ENCODE assay signal across 28 cellular contexts in the genomic region with DNA sequence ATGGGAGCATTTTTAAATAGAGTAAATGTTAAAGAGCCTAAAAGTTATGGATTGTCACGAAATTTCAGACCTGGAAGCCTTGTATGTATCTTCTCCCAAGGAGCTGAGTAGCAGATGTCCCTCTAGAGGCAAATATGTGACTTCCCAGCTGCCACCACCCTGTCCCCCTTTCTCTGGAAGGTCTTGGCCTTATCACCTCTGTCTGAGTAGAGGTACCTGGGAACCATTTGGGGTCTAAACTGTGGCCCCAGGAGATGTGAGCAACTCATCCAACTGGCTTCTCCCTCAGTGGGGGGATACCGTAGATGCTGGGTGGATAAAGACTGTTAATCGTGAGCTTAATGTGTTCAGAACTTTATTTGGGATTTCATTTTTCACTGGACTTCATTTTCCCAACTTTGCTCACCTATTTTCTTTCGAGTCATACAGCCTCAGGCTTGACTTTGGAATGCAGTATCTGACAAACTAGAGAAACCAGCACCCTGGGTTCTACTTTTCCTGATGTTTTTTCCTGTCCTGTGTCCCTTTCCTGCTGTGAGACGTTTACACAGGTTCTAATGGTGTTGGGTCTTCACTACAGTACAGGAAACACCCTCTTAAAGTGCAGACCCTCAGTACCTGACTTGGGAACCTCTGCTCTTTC. TPM values are rescaled to one million over a fixed set of nuclear protein-coding genes. Genes with fewer than 3 reads are reported as not detected.
DNase-seq lines count a peak whose midpoint lies in the region; ATAC-seq and TF ChIP-seq lines count a peak whose summit lies in the region.
"Had no signal": no experiment of that assay in that cellular context is flagged by ENCODE, and none has a peak within 500 bp of the region (broad histone marks: within the 10 kb centered on the region; RNA-seq: fewer than 3 reads in every experiment).

No MANE protein-coding gene starts in this region.

- peaks cover 51% of the 10 kb centered on the region for H3K79me2 ChIP-seq in GM23338 (replicated peaks; ENCODE audit: insufficient read depth)

- H3K4me3 Mint-ChIP-seq in GM23338 (no peak overlapping the region), progenitor cell of endocrine pancreas (ENCODE audit: low read depth) (no peak overlapping the region)
- H3K4me3 Mint-ChIP-seq: activated CD4-positive, alpha-beta memory T cell treated with anti-CD3 and anti-CD28 coated beads, Interleukin-2, amount 10 ng/mL, durations not matched to agents 7 days and 5 days; activated naive CD4-positive, alpha-beta T cell treated with anti-CD3 and anti-CD28 coated beads for 36 hours; activated T-helper 1 cell treated with anti-CD3 and anti-CD28 coated beads, Interleukin-12 subunit alpha, Interleukin-12 subunit beta, Interleukin-2, Interleukin-4 antibody, amounts not matched to agents 30 ng/mL and 10 ng/mL and 1 ng/mL, durations not matched to agents 14 hours and 24 hours and 36 hours; T-helper 17 cell had no signal

- no peak overlapping the region for H3K4me3 ChIP-seq in GM23338
- no peak overlapping the region for H3K4me3 ChIP-seq in Panc1 (ENCODE audit: low read depth in 2 of 2, low read length in 2 of 2)
- H3K4me3 ChIP-seq in epithelial cell of proximal tubule (ENCODE audit: low read depth, low read length), result no peak overlapping the region
- H3K4me3 ChIP-seq: BLaER1 treated with 17β-estradiol and CSF1 and Interleukin-3, amounts not matched to agents 10 nM and 100 nM; body of pancreas; dorsolateral prefrontal cortex; hepatocyte; PC-9; stomach had no signal

- H3K4me1 Mint-ChIP-seq in GM23338, result peaks cover 57% of the 10 kb centered on the region
- H3K4me1 Mint-ChIP-seq in progenitor cell of endocrine pancreas (ENCODE audit: low read depth), result peaks cover 14% of the 10 kb centered on the region

- BruUV-seq in Panc1 (replicated peaks; lab: Mats Ljungman, UMichigan), result no TSS peak

- H3K9me3 ChIP-seq in Panc1 (ENCODE audit: control insufficient read depth, insufficient read depth, low read depth, low read length), result no peaks in the 10 kb centered on the region
- H3K9me3 ChIP-seq: body of pancreas, stomach had no signal

- POLR2A ChIA-PET in Panc1 (lab: Charles Lee), result interaction anchor here (0.6 kb wide), 1 partner anchor 52 kb away, joined by 3 read pairs; no protein-coding TSS in a partner anchor

- in situ Hi-C loops in Panc1 (cut with HindIII; ENCODE audit: low pct_unique_long_range_greater_than_20kb, low sequenced_read_pairs), result no loop called here

- H3K36me3 Mint-ChIP-seq in GM23338 (ENCODE audit: low read depth), result peaks cover 73% of the 10 kb centered on the region
- peaks cover 12% of the 10 kb centered on the region for H3K36me3 Mint-ChIP-seq in progenitor cell of endocrine pancreas (ENCODE audit: insufficient read depth)

- no peaks in the 10 kb centered on the region for H3K27me3 ChIP-seq in GM23338 (ENCODE audit: insufficient read depth)
- H3K27me3 ChIP-seq in Panc1 (ENCODE audit: control insufficient read depth, insufficient read depth, low read length), result peaks cover 4% of the 10 kb centered on the region; the same call in 1 of the 2 replicates
- H3K27me3 ChIP-seq: BLaER1 treated with 17β-estradiol and CSF1 and Interleukin-3, amounts not matched to agents 10 nM and 100 nM; body of pancreas; hepatocyte; stomach had no signal

- peak overlapping the region; percentile 66 for H3K27ac ChIP-seq in GM23338 (ENCODE audit: low read depth)
- no peak overlapping the region for H3K27ac ChIP-seq in Panc1 (ENCODE audit: low read length)
- H3K27ac ChIP-seq: BLaER1 treated with 17β-estradiol and CSF1 and Interleukin-3, amounts not matched to agents 10 nM and 100 nM; body of pancreas; dorsolateral prefrontal cortex; hepatocyte; PC-9; stomach had no signal

- no peak overlapping the region for H3K4me2 ChIP-seq in GM23338
- H3K4me2 ChIP-seq: BLaER1 treated with 17β-estradiol and CSF1 and Interleukin-3, amounts not matched to agents 10 nM and 100 nM; hepatocyte; PC-9 had no signal

- H4K20me1 ChIP-seq in GM23338 (replicated peaks; ENCODE audit: insufficient read depth), result peaks cover 57% of the 10 kb centered on the region
- H4K20me1 ChIP-seq: BLaER1 treated with 17β-estradiol and CSF1 and Interleukin-3, amounts not matched to agents 10 nM and 100 nM had no signal

- intact Hi-C loops in Panc1 (cut with micrococcal nuclease; ENCODE audit: unreplicated experiment), result no loop called here

- H2AFZ ChIP-seq in GM23338, result no peak overlapping the region
- H2AFZ ChIP-seq: hepatocyte, PC-9 had no signal

- H3K9me2 ChIP-seq in GM23338 (ENCODE audit: insufficient read depth), result no peaks in the 10 kb centered on the region

- no peak overlapping the region for H3K27ac Mint-ChIP-seq in GM23338
- peak overlapping the region; percentile 71 for H3K27ac Mint-ChIP-seq in progenitor cell of endocrine pancreas
- H3K27ac Mint-ChIP-seq: activated CD4-positive, alpha-beta memory T cell treated with anti-CD3 and anti-CD28 coated beads, Interleukin-2, amount 10 ng/mL, durations not matched to agents 7 days and 5 days; activated naive CD4-positive, alpha-beta T cell treated with anti-CD3 and anti-CD28 coated beads for 36 hours; activated T-helper 1 cell treated with anti-CD3 and anti-CD28 coated beads, Interleukin-12 subunit alpha, Interleukin-12 subunit beta, Interleukin-2, Interleukin-4 antibody, amounts not matched to agents 30 ng/mL and 10 ng/mL and 1 ng/mL, durations not matched to agents 14 hours and 24 hours and 36 hours; T-helper 17 cell had no signal

- DNase-seq in GM23338 (ENCODE audit: low spot score) (peak; percentile 61), Panc1 (ENCODE audit: low read depth, low spot score) (no peak), epithelial cell of proximal tubule (ENCODE audit: low read depth) (no peak), progenitor cell of endocrine pancreas (ENCODE audit: low spot score, unreplicated experiment) (no peak), pons (ENCODE audit: low spot score) (no peak), NCI-H69 (lab: John Stamatoyannopoulos, UW) (no peak)
- DNase-seq: activated CD4-positive, alpha-beta memory T cell treated with anti-CD3 and anti-CD28 coated beads, Interleukin-2, amount 10 ng/mL, durations not matched to agents 7 days and 5 days; activated CD8-positive, alpha-beta memory T cell treated with anti-CD3 and anti-CD28 coated beads, Interleukin-2, amount 50 U/mL, for 48 hours; activated naive CD4-positive, alpha-beta T cell treated with anti-CD3 and anti-CD28 coated beads for 36 hours; body of pancreas; dorsolateral prefrontal cortex; left colon; NCI-H1048; NCI-H1694; NCI-H524; PC-9; SHP77; stimulated activated CD4-positive, alpha-beta T cell treated with anti-CD3 and anti-CD28 coated beads, Interleukin-4, amount 100 ng/mL, for 1 hour; stomach; T-helper 17 cell had no signal

- ATAC-seq in GM23338, result peak; percentile 10
- ATAC-seq in Panc1, result no peak
- ATAC-seq in GM18498 (IDR thresholded peaks at IDR 0.05; ENCODE audit: unreplicated experiment), result no peak
- ATAC-seq: body of pancreas, left colon, sciatic nerve, T-helper 17 cell had no signal

- H3K27me3 Mint-ChIP-seq in GM23338 (ENCODE audit: insufficient read depth, low read depth, poor library complexity) (peaks cover 55% of the 10 kb centered on the region), progenitor cell of endocrine pancreas (no peaks in the 10 kb centered on the region)

- H3K4me1 ChIP-seq in GM23338 (ENCODE audit: insufficient read depth), result peaks cover 39% of the 10 kb centered on the region
- no peaks in the 10 kb centered on the region for H3K4me1 ChIP-seq in Panc1 (ENCODE audit: control insufficient read depth, insufficient read depth, low read length)
- H3K4me1 ChIP-seq: BLaER1 treated with 17β-estradiol and CSF1 and Interleukin-3, amounts not matched to agents 10 nM and 100 nM; body of pancreas had no signal

- CTCF ChIA-PET in Panc1 (lab: Charles Lee), result no interaction called here

- H3F3A ChIP-seq in GM23338 (replicated peaks; ENCODE audit: low read depth), result peaks cover 62% of the 10 kb centered on the region

- H3K9me3 Mint-ChIP-seq in GM23338 (peaks cover 14% of the 10 kb centered on the region), progenitor cell of endocrine pancreas (ENCODE audit: low read depth) (no peaks in the 10 kb centered on the region)
- H3K9me3 Mint-ChIP-seq: activated CD4-positive, alpha-beta memory T cell treated with anti-CD3 and anti-CD28 coated beads, Interleukin-2, amount 10 ng/mL, durations not matched to agents 7 days and 5 days; activated naive CD4-positive, alpha-beta T cell treated with anti-CD3 and anti-CD28 coated beads for 36 hours; activated T-helper 1 cell treated with anti-CD3 and anti-CD28 coated beads, Interleukin-12 subunit alpha, Interleukin-12 subunit beta, Interleukin-2, Interleukin-4 antibody, amounts not matched to agents 30 ng/mL and 10 ng/mL and 1 ng/mL, durations not matched to agents 14 hours and 24 hours and 36 hours had no signal

- TF ChIP-seq CTCF in GM23338 (conservative IDR thresholded peaks at IDR 0.05; ENCODE audit: low read depth in 2 of 2) (peak; percentile 49 to 57), Panc1 (IDR thresholded peaks at IDR 0.05) (peak; percentile 11; the same call in 1 of the 2 replicates), epithelial cell of proximal tubule (conservative IDR thresholded peaks at IDR 0.05; ENCODE audit: low read depth, low read length) (peak; percentile 33), progenitor cell of endocrine pancreas (IDR thresholded peaks at IDR 0.05; ENCODE audit: unreplicated experiment) (no peak)

- H3K36me3 ChIP-seq in GM23338 (ENCODE audit: insufficient read depth), result peaks cover 21% of the 10 kb centered on the region; the same call in 1 of the 2 replicates
- H3K36me3 ChIP-seq in Panc1 (ENCODE audit: control insufficient read depth, insufficient read depth, low read length), result no peaks in the 10 kb centered on the region
- H3K36me3 ChIP-seq: BLaER1 treated with 17β-estradiol and CSF1 and Interleukin-3, amounts not matched to agents 10 nM and 100 nM; stomach had no signal

TF ChIP-seq in GM23338, 12 proteins besides CTCF, POLR2A, EP300 and RAD21:
- TF ChIP-seq POLR2AphosphoS5 (IDR thresholded peaks at IDR 0.05; ENCODE audit: low read depth), result no peak
- no peak for TF ChIP-seq EZH2phosphoT487 (IDR thresholded peaks at IDR 0.05; ENCODE audit: unreplicated experiment)
- no peak for TF ChIP-seq STAT1 (IDR thresholded peaks at IDR 0.05; ENCODE audit: unreplicated experiment)
- no peak for TF ChIP-seq NANOG (IDR thresholded peaks at IDR 0.05; ENCODE audit: borderline replicate concordance)
- no peak for TF ChIP-seq ZNF331 (CRISPR knock-in tag; IDR thresholded peaks at IDR 0.05; ENCODE audit: low read depth)
TF ChIP-seq in GM23338: peak in this region for 0.

RNA-seq across cellular contexts. Expression of a gene that starts 53.3 kb away (rescaled TPM):
- total RNA-seq in GM23338 (2014; rRNA removed; shearing (Covaris generic)), result 0.35 and 0.39 TPM in 2 replicates
- polyA plus RNA-seq in GM23338 (2016; fragmentation: Nextera tagmentation; extraction: Ambion mirVana), result 0.10 TPM in 1 of 2 replicates, not detected in the other
- total RNA-seq in Panc1 (2021; ENCODE audit: unreplicated experiment) (0.10 TPM), epithelial cell of proximal tubule (not detected in 2 replicates), progenitor cell of endocrine pancreas (not detected in 2 replicates)
- not detected for polyA plus RNA-seq in Panc1 (2012; ENCODE audit: insufficient read length)
- total RNA-seq: body of pancreas, cerebellum, lung microvascular endothelial cell, PC-9 had no signal
- polyA plus RNA-seq: hepatocyte, neural cell had no signal
